ENCODE assay signal across 23 cellular contexts in genomic region chr14:104996032-104996431, GRCh38. TPM values are rescaled to one million over a fixed set of nuclear protein-coding genes. Genes with fewer than 3 reads are reported as not detected.
DNase-seq lines count a peak whose midpoint lies in the region; FAIRE-seq and TF ChIP-seq lines count a peak whose summit lies in the region.
"Had no signal": no experiment of that assay in that cellular context is flagged by ENCODE, and none has a peak within 500 bp of the region (broad histone marks: within the 10 kb centered on the region; RNA-seq: fewer than 3 reads in every experiment).

No MANE protein-coding gene starts in this region.

- peak overlapping the region; percentile 100 for H3K4me2 ChIP-seq in BLaER1
- peak overlapping the region; percentile 71 to 100 (median 97); a peak in 21 of 22 replicates for H3K4me2 ChIP-seq in BLaER1 treated with 17β-estradiol and CSF1 and Interleukin-3, amounts not matched to agents 10 nM and 100 nM

- H3K36me3 ChIP-seq in BLaER1 (peaks cover 25% of the 10 kb centered on the region), bronchial epithelial cell (ENCODE audit: control insufficient read depth, insufficient read depth, low read length) (peaks cover 14% of the 10 kb centered on the region)
- H3K36me3 ChIP-seq in BLaER1 treated with 17β-estradiol and CSF1 and Interleukin-3, amounts not matched to agents 10 nM and 100 nM, result peaks cover 0 to 32% (median 17%) of the 10 kb centered on the region in 11 experiments; a peak in 15 of 22 replicates
- H3K36me3 ChIP-seq: BE2C had no signal

- no peak overlapping the region for H3K4me3 Mint-ChIP-seq in neural crest cell
- H3K4me3 Mint-ChIP-seq: CD14-positive monocyte; CD8-positive, alpha-beta T cell had no signal

- peaks cover 64% of the 10 kb centered on the region for H3K4me1 ChIP-seq in BLaER1
- peaks cover 45 to 68% (median 63%) of the 10 kb centered on the region in 10 experiments for H3K4me1 ChIP-seq in BLaER1 treated with 17β-estradiol and CSF1 and Interleukin-3, amounts not matched to agents 10 nM and 100 nM
- H3K4me1 ChIP-seq: BE2C had no signal

- peak overlapping the region; percentile 70 for H3K9ac ChIP-seq in BLaER1
- H3K9ac ChIP-seq in BLaER1 treated with 17β-estradiol and CSF1 and Interleukin-3, amounts not matched to agents 10 nM and 100 nM, result peak overlapping the region in 6 of 11 experiments; percentile 55 to 81 (median 71); a peak in 11 of 22 replicates
- H3K9ac ChIP-seq: GM23248 had no signal

- TF ChIP-seq CTCF in bronchial epithelial cell (IDR thresholded peaks at IDR 0.05; ENCODE audit: insufficient read depth, low read length, severe bottlenecking) (no peak), neural crest cell (conservative IDR thresholded peaks at IDR 0.05) (no peak)

- FAIRE-seq in bronchial epithelial cell (lab: Jason Lieb, UNC), result peak; percentile 66
- FAIRE-seq: A204.1, GM12891, GM19239, H54, HepG2 had no signal

- H3K4me3 ChIP-seq in BLaER1 (no peak overlapping the region), bronchial epithelial cell (ENCODE audit: low read depth, low read length) (no peak overlapping the region)
- no peak overlapping the region for H3K4me3 ChIP-seq in BLaER1 treated with 17β-estradiol and CSF1 and Interleukin-3, amounts not matched to agents 10 nM and 100 nM
- H3K4me3 ChIP-seq: GM23248 had no signal

- no peaks in the 10 kb centered on the region for H3K4me1 Mint-ChIP-seq in neural crest cell
- H3K4me1 Mint-ChIP-seq: CD14-positive monocyte had no signal

- peaks cover 17% of the 10 kb centered on the region for H3K36me3 Mint-ChIP-seq in neural crest cell (ENCODE audit: low read depth)
- H3K36me3 Mint-ChIP-seq: CD14-positive monocyte; CD8-positive, alpha-beta T cell had no signal

- H3K27ac ChIP-seq in BLaER1, result peak overlapping the region; percentile 92
- H3K27ac ChIP-seq in BLaER1 treated with 17β-estradiol and CSF1 and Interleukin-3, amounts not matched to agents 10 nM and 100 nM, result peak overlapping the region in 8 of 11 experiments; percentile 52 to 92 (median 84); a peak in 15 of 22 replicates
- H3K27ac ChIP-seq: GM23248 had no signal

- H3K9me3 Mint-ChIP-seq in neural crest cell, result no peaks in the 10 kb centered on the region
- H3K9me3 Mint-ChIP-seq: CD8-positive, alpha-beta T cell had no signal

- no peaks in the 10 kb centered on the region for H3K27me3 Mint-ChIP-seq in neural crest cell (ENCODE audit: low read depth)

- no peak for DNase-seq in bronchial epithelial cell (ENCODE audit: low read depth)
- no peak for DNase-seq in neural crest cell (ENCODE audit: low read depth, low spot score)
- DNase-seq in HuH-7.5 (ENCODE audit: low spot score), result no peak
- no peak for DNase-seq in NCI-H146 treated with DMSO at 0.1 percent for 48 hours (lab: John Stamatoyannopoulos, UW; ENCODE audit: unreplicated experiment)
- DNase-seq in DMS 273 treated with DMSO at 0.1 percent for 48 hours (lab: John Stamatoyannopoulos, UW), result no peak
- DNase-seq: ACHN; BE2C; Calu3; CD8-positive, alpha-beta T cell; DMS53; DND-41; EL; GM23248; HCEC 1CT; KG1 had no signal

- peaks cover 15% of the 10 kb centered on the region; the same call in 1 of the 2 replicates for H4K20me1 ChIP-seq in BLaER1
- peaks cover 0 to 29% (median 14%) of the 10 kb centered on the region in 11 experiments; a peak in 15 of 22 replicates for H4K20me1 ChIP-seq in BLaER1 treated with 17β-estradiol and CSF1 and Interleukin-3, amounts not matched to agents 10 nM and 100 nM

- H3K27me3 ChIP-seq in BLaER1 (no peaks in the 10 kb centered on the region), bronchial epithelial cell (ENCODE audit: control insufficient read depth, insufficient read depth, low read length) (no peaks in the 10 kb centered on the region)
- no peaks in the 10 kb centered on the region for H3K27me3 ChIP-seq in BLaER1 treated with 17β-estradiol and CSF1 and Interleukin-3, amounts not matched to agents 10 nM and 100 nM
- H3K27me3 ChIP-seq: BE2C had no signal

- H3K9me3 ChIP-seq in BLaER1, result peaks cover 12% of the 10 kb centered on the region
- peaks cover 0 to 24% (median 9%) of the 10 kb centered on the region in 11 experiments; a peak in 16 of 22 replicates for H3K9me3 ChIP-seq in BLaER1 treated with 17β-estradiol and CSF1 and Interleukin-3, amounts not matched to agents 10 nM and 100 nM (replicated peaks in 1 of 11)
- H3K9me3 ChIP-seq: BE2C had no signal

- peak overlapping the region; percentile 81 for H3K27ac Mint-ChIP-seq in neural crest cell (ENCODE audit: unreplicated experiment)
- H3K27ac Mint-ChIP-seq: CD8-positive, alpha-beta T cell had no signal

RNA-seq across cellular contexts. Expression of gene CLBA1, which starts 10.4 kb away (rescaled TPM):
- total RNA-seq in bronchial epithelial cell (8.4 and 14.1 TPM in 2 replicates), neural crest cell (12.2 and 14.1 TPM in 2 replicates)

RNA-seq across cellular contexts. Expression of gene AHNAK2, which starts 17.9 kb away (rescaled TPM):
- total RNA-seq in bronchial epithelial cell (367 and 620 TPM in 2 replicates), neural crest cell (1.4 TPM in 2 replicates)

RNA-seq across cellular contexts. Expression of gene CDCA4, which starts 24.9 kb away (rescaled TPM):
- total RNA-seq in bronchial epithelial cell, result 35.5 and 50.8 TPM in 2 replicates
- 55.0 and 58.2 TPM in 2 replicates for total RNA-seq in neural crest cell

Comparison
In these comparisons a context has a peak if more than half of its experiments do, and no peak if none do; other contexts are left out.
1. RNA of gene AHNAK2, which starts 17.9 kb away (total RNA-seq): 367 to 620 TPM in bronchial epithelial cell; 1.4 TPM in neural crest cell; every median in the first group is over 100 times any median in the second.